ENCODE assay signal across 21 cellular contexts in the genomic region with DNA sequence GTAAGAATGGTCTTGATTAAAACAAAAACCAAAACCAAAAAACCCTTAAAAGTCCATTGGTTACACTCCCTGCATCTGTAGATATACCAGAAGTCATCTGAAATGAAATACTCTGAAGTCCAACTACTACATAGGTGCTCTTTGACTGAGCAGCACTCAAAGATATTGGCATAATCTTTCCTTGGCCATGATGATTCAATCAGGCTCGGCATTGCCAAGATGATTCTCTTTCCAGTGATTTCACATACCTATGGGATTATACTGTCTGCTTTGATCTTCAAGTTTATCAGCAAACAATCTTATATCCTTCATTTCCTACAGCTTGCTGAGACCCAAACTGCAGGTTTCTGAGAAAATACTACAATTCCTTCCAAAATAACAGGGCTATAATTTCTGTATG.
"Had no signal": no experiment of that assay in that cellular context is flagged by ENCODE, and none has a peak within 500 bp of the region (broad histone marks: within the 10 kb centered on the region; RNA-seq: fewer than 3 reads in every experiment).

No MANE protein-coding gene starts in this region.

- ATAC-seq: gastrocnemius medialis; heart right ventricle; left lobe of liver; mucosa of descending colon; naive thymus-derived CD8-positive, alpha-beta T cell; sciatic nerve; stimulated activated memory B cell treated with anti-CD40 and anti-IgM and Interleukin-4, amounts not matched to agents 10 μg/mL and 1 μg/mL and 100 μg/mL, for 72 hours; stimulated activated naive CD8-positive, alpha-beta T cell treated with anti-CD3 and anti-CD28 coated beads, Interleukin-15, amount 100 ng/mL, for 72 hours; upper lobe of right lung had no signal

- H3K4me1 ChIP-seq: colonic mucosa, gastrocnemius medialis, heart right ventricle, spleen, testis, tibial nerve, upper lobe of right lung had no signal

- H3K27ac ChIP-seq: colonic mucosa, gastrocnemius medialis, heart right ventricle, neutrophil, spleen, testis, tibial nerve, upper lobe of right lung had no signal

- H3K4me3 ChIP-seq: colonic mucosa, gastrocnemius medialis, heart right ventricle, mucosa of descending colon, spleen, testis, tibial nerve, upper lobe of right lung had no signal

- DNase-seq: colonic mucosa; effector CD4-positive, alpha-beta T cell; endodermal cell; gastrocnemius medialis; heart right ventricle; hypothalamus; mucosa of descending colon; naive thymus-derived CD8-positive, alpha-beta T cell; posterior cingulate gyrus; spleen; stimulated activated CD4-positive, alpha-beta T cell treated with anti-CD3 and anti-CD28 coated beads, Interleukin-15, amount 100 ng/mL, for 24 hours; stimulated activated CD4-positive, alpha-beta T cell treated with anti-CD3 and anti-CD28 coated beads, Interleukin-1b, Interleukin-23, amount 100 ng/mL, for 48 hours; stimulated activated CD4-positive, alpha-beta T cell treated with anti-CD3 and anti-CD28 coated beads, Interleukin-4, amount 100 ng/mL, for 24 hours; stimulated activated naive CD8-positive, alpha-beta T cell treated with anti-CD3 and anti-CD28 coated beads, Interleukin-15, amount 100 ng/mL, for 72 hours; testis; upper lobe of right lung had no signal

- H3K27me3 ChIP-seq: colonic mucosa, gastrocnemius medialis, heart right ventricle, neutrophil, testis, tibial nerve, upper lobe of right lung had no signal

- H3K9me3 ChIP-seq: colonic mucosa, gastrocnemius medialis, mucosa of descending colon, neutrophil, testis, upper lobe of right lung had no signal

- H3K36me3 ChIP-seq: colonic mucosa, gastrocnemius medialis, heart right ventricle, neutrophil, spleen, tibial nerve, upper lobe of right lung had no signal
